In genomic region chr22:35544810-35545209, GRCh38 we compare ENCODE assay signal across 22 cellular contexts. TPM values are rescaled to one million over a fixed set of nuclear protein-coding genes. Genes with fewer than 3 reads are reported as not detected.
DNase-seq lines count a peak whose midpoint lies in the region; ATAC-seq and TF ChIP-seq lines count a peak whose summit lies in the region.
"Had no signal": no experiment of that assay in that cellular context is flagged by ENCODE, and none has a peak within 500 bp of the region (broad histone marks: within the 10 kb centered on the region; RNA-seq: fewer than 3 reads in every experiment).

No MANE protein-coding gene starts in this region.

- H3K27ac ChIP-seq in right atrium auricular region (no peak overlapping the region), esophagus muscularis mucosa (replicated peaks in 1 of 4) (peak overlapping the region; percentile 86 to 94 (median 92)), mesenchymal stem cell (ENCODE audit: low read length, poor library complexity, severe bottlenecking) (no peak overlapping the region), temporal lobe (ENCODE audit: low read depth, low read length) (peak overlapping the region; percentile 17), stomach (no peak overlapping the region)
- H3K27ac ChIP-seq: BLaER1, KMS-11 had no signal

- peak overlapping the region; percentile 13 for H4K8ac ChIP-seq in mesenchymal stem cell (ENCODE audit: low read length)

- no peak overlapping the region for H2AFZ ChIP-seq in mesenchymal stem cell (ENCODE audit: low read depth, low read length)

- no peaks in the 10 kb centered on the region for H3K79me1 ChIP-seq in mesenchymal stem cell (replicated peaks; ENCODE audit: low read length, poor library complexity, severe bottlenecking)

- H4K91ac ChIP-seq in mesenchymal stem cell (ENCODE audit: low read length) = no peak overlapping the region

- no peak overlapping the region for H2BK12ac ChIP-seq in mesenchymal stem cell (ENCODE audit: low read length in 2 of 2)

- TF ChIP-seq CTCF in right atrium auricular region (IDR thresholded peaks at IDR 0.05) (no peak), esophagus muscularis mucosa (IDR thresholded peaks at IDR 0.05) (no peak), stomach (IDR thresholded peaks at IDR 0.05) (no peak)

- intact Hi-C loops in Right ventricle myocardium superior (cut with DNase I) = no loop called here
- intact Hi-C loops in esophagus muscularis mucosa (cut with DNase I) = loop anchor here (5.0 kb wide), 1 partner anchor 73 kb away; no protein-coding TSS in a partner anchor
- intact Hi-C loops in stomach (cut with DNase I; ENCODE audit: low total_unique reads) = no loop called here

- H3K4me3 ChIP-seq in right atrium auricular region = no peak overlapping the region
- H3K4me3 ChIP-seq in esophagus muscularis mucosa = peak overlapping the region in 2 of 4 donors; percentile 77 to 79
- H3K4me3 ChIP-seq in mesenchymal stem cell (ENCODE audit: insufficient read depth in 1 of 2, low read depth in 1 of 2, low read length in 2 of 2) = no peak overlapping the region
- no peak overlapping the region for H3K4me3 ChIP-seq in stomach
- H3K4me3 ChIP-seq: BLaER1 had no signal

- TF ChIP-seq EP300 in esophagus muscularis mucosa (IDR thresholded peaks at IDR 0.05) (no peak), stomach (IDR thresholded peaks at IDR 0.05) (no peak)

- H3K36me3 ChIP-seq in right atrium auricular region = no peaks in the 10 kb centered on the region
- peaks cover 0 to 25% (median 8%) of the 10 kb centered on the region in 4 donors for H3K36me3 ChIP-seq in esophagus muscularis mucosa
- no peaks in the 10 kb centered on the region for H3K36me3 ChIP-seq in mesenchymal stem cell (ENCODE audit: control insufficient read depth in 1 of 2, insufficient read depth in 2 of 2, low read depth in 1 of 2, low read length in 2 of 2)
- peaks cover 0 to 9% (median 0%) of the 10 kb centered on the region in 4 donors for H3K36me3 ChIP-seq in stomach
- H3K36me3 ChIP-seq: BLaER1 had no signal

- H2BK120ac ChIP-seq in mesenchymal stem cell (ENCODE audit: low read depth, low read length) = no peak overlapping the region

- H3K4ac ChIP-seq in mesenchymal stem cell (ENCODE audit: low read depth in 1 of 2, low read length in 2 of 2) = no peak overlapping the region

- H3K27me3 ChIP-seq in right atrium auricular region (no peaks in the 10 kb centered on the region), esophagus muscularis mucosa (peaks cover 0 to 8% (median 5%) of the 10 kb centered on the region in 4 donors), mesenchymal stem cell (ENCODE audit: control insufficient read depth in 1 of 2, insufficient read depth in 1 of 2, low read length in 2 of 2) (peaks cover 68 to 92% of the 10 kb centered on the region in 2 experiments), stomach (peaks cover 0 to 47% (median 10%) of the 10 kb centered on the region in 3 donors)

- TF ChIP-seq POLR2A in esophagus muscularis mucosa (IDR thresholded peaks at IDR 0.05; ENCODE audit: low read depth) (no peak), stomach (IDR thresholded peaks at IDR 0.05) (no peak)

- H3K18ac ChIP-seq in mesenchymal stem cell (ENCODE audit: low read depth in 1 of 2, low read length in 2 of 2) = no peak overlapping the region

- no peaks in the 10 kb centered on the region for H3K9me3 ChIP-seq in right atrium auricular region
- H3K9me3 ChIP-seq in esophagus muscularis mucosa = no peaks in the 10 kb centered on the region
- H3K9me3 ChIP-seq in mesenchymal stem cell (ENCODE audit: control insufficient read depth, low read length) = no peaks in the 10 kb centered on the region
- no peaks in the 10 kb centered on the region for H3K9me3 ChIP-seq in stomach
- H3K9me3 ChIP-seq: BLaER1 had no signal

- H3K4me1 ChIP-seq in right atrium auricular region = peaks cover 0 to 36% of the 10 kb centered on the region in 2 donors
- H3K4me1 ChIP-seq in esophagus muscularis mucosa = peaks cover 30 to 76% (median 73%) of the 10 kb centered on the region in 4 donors
- peaks cover 22% of the 10 kb centered on the region for H3K4me1 ChIP-seq in mesenchymal stem cell (ENCODE audit: control insufficient read depth, insufficient read depth, low read depth, low read length)
- H3K4me1 ChIP-seq in stomach = peaks cover 11 to 34% (median 18%) of the 10 kb centered on the region in 4 donors

- no peak overlapping the region for H2AK5ac ChIP-seq in mesenchymal stem cell (ENCODE audit: low read length, severe bottlenecking)

- H3K4me2 ChIP-seq in mesenchymal stem cell (ENCODE audit: low read length, poor library complexity, severe bottlenecking) = no peak overlapping the region
- H3K4me2 ChIP-seq: KMS-11 had no signal

- 81% methylated on average over 8 of the region's 9 CpGs for WGBS in esophagus muscularis mucosa
- 84% methylated on average over 9 of the region's 9 CpGs for whole genome bisulfite sequencing in mesenchymal stem cell
- 79 to 86% (median 79%) methylated on average over 9 of the region's 9 CpGs for WGBS in stomach, 5 donors

- no peak overlapping the region for H3K14ac ChIP-seq in mesenchymal stem cell (ENCODE audit: low read length in 2 of 2)

- no peak overlapping the region for H3K9ac ChIP-seq in mesenchymal stem cell (ENCODE audit: low read length)
- H3K9ac ChIP-seq: BLaER1, KMS-11 had no signal

- DNase-seq in Right ventricle myocardium superior (no peak), right atrium auricular region (ENCODE audit: low spot score) (no peak), esophagus muscularis mucosa (ENCODE audit: extremely low spot score) (no peak), mesenchymal stem cell (no peak), NCI-H1417 treated with DMSO at 0.1 percent for 48 hours (lab: John Stamatoyannopoulos, UW) (no peak), stomach (no peak)
- DNase-seq: CD4-positive, CD25-positive, alpha-beta regulatory T cell; IMR-90; NCI-H1105; NCI-H146; NCI-H1930; NCI-H2107; NCI-H524; NCI-H748 treated with DMSO at 0.1 percent for 48 hours; NK-92 treated with Interleukin-12 subunit alpha and Interleukin-12 subunit beta, amount 100 ng/mL, for 24 hours; PC-3; SHP77 had no signal

- no peak overlapping the region for H2BK5ac ChIP-seq in mesenchymal stem cell (ENCODE audit: low read depth, low read length, poor library complexity, severe bottlenecking)

- ATAC-seq in Right ventricle myocardium superior (ENCODE audit: poor library complexity) (peak; percentile 42), HG03521 (IDR thresholded peaks at IDR 0.05; ENCODE audit: unreplicated experiment) (no peak)
- ATAC-seq: HCT116, PC-3 had no signal

- no peak overlapping the region for H2BK15ac ChIP-seq in mesenchymal stem cell (ENCODE audit: low read depth, poor library complexity, severe bottlenecking)

- no peak overlapping the region for H3K23ac ChIP-seq in mesenchymal stem cell (ENCODE audit: low read length in 2 of 2)

RNA-seq across cellular contexts. Expression of gene RASD2, which starts 4.2 kb away (rescaled TPM):
- total RNA-seq in Right ventricle myocardium superior = 9.4 TPM
- 1 to 10 TPM in 1 of 2 donors, under 1 TPM in 1; 0.94 to 3.1 TPM for total RNA-seq in right atrium auricular region
- total RNA-seq in esophagus muscularis mucosa = 10 to 100 TPM; 18.4 to 53.6 (median 31.7) TPM
- 0.58 TPM for polyA plus RNA-seq in mesenchymal stem cell (2013, experiment 1 of 2)
- polyA plus RNA-seq in mesenchymal stem cell (2013, experiment 2 of 2) = 0.51 TPM
- 1.7 TPM for total RNA-seq in temporal lobe
- total RNA-seq in stomach = 1 to 10 TPM in 1 of 5 donors, under 1 TPM in 4; 0.43 to 3.6 (median 0.58) TPM
- polyA plus RNA-seq in stomach = 1 to 10 TPM in 1 of 3 donors, under 1 TPM in 2; 0.68 to 2.9 (median 0.76) TPM

Comparison
In these comparisons a context has a peak if more than half of its experiments do, and no peak if none do; other contexts are left out.
1. H3K27ac ChIP-seq: peak in esophagus muscularis mucosa (4 of 4) and temporal lobe (single experiment); none in right atrium auricular region (0 of 2), mesenchymal stem cell (single experiment) and stomach (0 of 5).